Comparison of ENCODE assay signal across 14 cellular contexts in genomic region chr19:43789029-43789428, GRCh38. TPM values are rescaled to one million over a fixed set of nuclear protein-coding genes. Genes with fewer than 3 reads are reported as not detected.
DNase-seq lines count a peak whose midpoint lies in the region; FAIRE-seq and TF ChIP-seq lines count a peak whose summit lies in the region.
"Had no signal": no experiment of that assay in that cellular context is flagged by ENCODE, and none has a peak within 500 bp of the region (broad histone marks: within the 10 kb centered on the region; RNA-seq: fewer than 3 reads in every experiment).

No MANE protein-coding gene starts in this region.

- H3K4me1 ChIP-seq in GM23248 (ENCODE audit: insufficient read depth), result peaks cover 12% of the 10 kb centered on the region

- no peaks in the 10 kb centered on the region for H4K20me1 ChIP-seq in GM23248 (ENCODE audit: insufficient read depth)
- H4K20me1 ChIP-seq: BLaER1 treated with 17β-estradiol and CSF1 and Interleukin-3, amounts not matched to agents 10 nM and 100 nM had no signal

- no peaks in the 10 kb centered on the region; the same call in 1 of the 2 replicates for H3F3A ChIP-seq in GM23248 (ENCODE audit: insufficient read depth)

- H3K27me3 ChIP-seq in GM23248 (replicated peaks; ENCODE audit: insufficient read depth), result peaks cover 9% of the 10 kb centered on the region
- H3K27me3 ChIP-seq: BLaER1 treated with 17β-estradiol and CSF1 and Interleukin-3, amounts not matched to agents 10 nM and 100 nM; ovary had no signal

- H2AFZ ChIP-seq in GM23248, result no peak overlapping the region

- H3K36me3 Mint-ChIP-seq in type B pancreatic cell, result no peaks in the 10 kb centered on the region

- peak; percentile 48 for DNase-seq in ACHN
- DNase-seq in GM23248, result peak; percentile 70
- DNase-seq in RPMI7951 (ENCODE audit: low read depth), result peak; percentile 55
- DNase-seq in fibroblast of gingiva (ENCODE audit: low read depth), result peak; percentile 28
- no peak for DNase-seq in NCI-H2107 (lab: John Stamatoyannopoulos, UW)
- no peak for DNase-seq in H54 (ENCODE audit: insufficient read length, low spot score)
- DNase-seq in type B pancreatic cell (ENCODE audit: extremely low spot score, unreplicated experiment), result no peak
- DNase-seq in DMS 273 treated with DMSO at 0.1 percent for 48 hours (lab: John Stamatoyannopoulos, UW), result no peak
- DNase-seq: ovary; stimulated activated CD4-positive, alpha-beta T cell treated with anti-CD3 and anti-CD28 coated beads, Interleukin-2, amount 100 ng/mL, for 24 hours had no signal

- H3K9me3 ChIP-seq in GM23248 (ENCODE audit: low read depth), result no peaks in the 10 kb centered on the region
- H3K9me3 ChIP-seq: adrenal gland; BLaER1 treated with 17β-estradiol and CSF1 and Interleukin-3, amounts not matched to agents 10 nM and 100 nM; ovary had no signal

- H3K27ac Mint-ChIP-seq in type B pancreatic cell, result no peak overlapping the region
- H3K27ac Mint-ChIP-seq: stimulated activated naive CD8-positive, alpha-beta T cell treated with anti-CD3 and anti-CD28 coated beads, Interleukin-15, Interleukin-2, amounts not matched to agents 100 ng/mL and 50 ng/mL, for 24 hours had no signal

- in situ Hi-C loops in ACHN (cut with HindIII; ENCODE audit: low pct_ligation_motif_present, low pct_unique_long_range_greater_than_20kb, low sequenced_read_pairs), result no loop called here
- in situ Hi-C loops in GM23248 (cut with MboI), result loop anchor here (5.0 kb wide), 1 partner anchor 42 kb away; no protein-coding TSS in a partner anchor

- no peaks in the 10 kb centered on the region for H3K79me2 ChIP-seq in GM23248 (ENCODE audit: insufficient read depth)

- no peak for TF ChIP-seq CTCF in type B pancreatic cell (conservative IDR thresholded peaks at IDR 0.05)

- H3K27me3 Mint-ChIP-seq in type B pancreatic cell, result peaks cover 20% of the 10 kb centered on the region

- H3K9ac ChIP-seq in GM23248, result no peak overlapping the region
- H3K9ac ChIP-seq: BLaER1 treated with 17β-estradiol and CSF1 and Interleukin-3, amounts not matched to agents 10 nM and 100 nM had no signal

- FAIRE-seq in H54 (lab: Jason Lieb, UNC), result no peak

- H3K27ac ChIP-seq in GM23248, result no peak overlapping the region
- H3K27ac ChIP-seq: adrenal gland; BLaER1 treated with 17β-estradiol and CSF1 and Interleukin-3, amounts not matched to agents 10 nM and 100 nM; ovary had no signal

- no peaks in the 10 kb centered on the region for H3K9me2 ChIP-seq in GM23248 (ENCODE audit: insufficient read depth)

- no peaks in the 10 kb centered on the region for H3K9me3 Mint-ChIP-seq in type B pancreatic cell
- H3K9me3 Mint-ChIP-seq: stimulated activated naive CD8-positive, alpha-beta T cell treated with anti-CD3 and anti-CD28 coated beads, Interleukin-15, Interleukin-2, amounts not matched to agents 100 ng/mL and 50 ng/mL, for 24 hours had no signal

- H3K36me3 ChIP-seq in GM23248 (ENCODE audit: low read depth), result no peaks in the 10 kb centered on the region
- H3K36me3 ChIP-seq: adrenal gland; BLaER1 treated with 17β-estradiol and CSF1 and Interleukin-3, amounts not matched to agents 10 nM and 100 nM; ovary had no signal

- no peak overlapping the region for H3K4me3 Mint-ChIP-seq in type B pancreatic cell
- H3K4me3 Mint-ChIP-seq: stimulated activated naive CD8-positive, alpha-beta T cell treated with anti-CD3 and anti-CD28 coated beads, Interleukin-15, Interleukin-2, amounts not matched to agents 100 ng/mL and 50 ng/mL, for 24 hours had no signal

- H3K4me3 ChIP-seq in GM23248, result no peak overlapping the region
- H3K4me3 ChIP-seq: adrenal gland; BLaER1 treated with 17β-estradiol and CSF1 and Interleukin-3, amounts not matched to agents 10 nM and 100 nM; ovary had no signal

- no peak overlapping the region for H3K4me2 ChIP-seq in GM23248 (ENCODE audit: unreplicated experiment)

- 0 to 5% methylated on average over 3 of the region's 3 CpGs for WGBS in GM23248 (ENCODE audit: low coverage in 1 of 2, low lambda C conversion rate in 2 of 2, missing lambda C conversion rate in 2 of 2), 2 experiments

- H3K4me1 Mint-ChIP-seq in type B pancreatic cell (ENCODE audit: unreplicated experiment), result peaks cover 8% of the 10 kb centered on the region

- no peak for TF ChIP-seq POLR2A in H54 (IDR thresholded peaks at IDR 0.05; ENCODE audit: low read depth, low read length)

RNA-seq across cellular contexts. Expression of gene KCNN4, which starts 8.3 kb away (rescaled TPM):
- 8.7 and 13.7 TPM in 2 replicates for total RNA-seq in GM23248 (2014; rRNA removed; shearing (Covaris generic))
- polyA plus RNA-seq in GM23248 (2016; fragmentation: Nextera tagmentation; extraction: Ambion mirVana), result 9.4 and 11.9 TPM in 2 replicates
- 71.6 and 126 TPM in 2 replicates for total RNA-seq in RPMI7951 (2014; rRNA removed; shearing (Covaris generic))
- total RNA-seq in type B pancreatic cell (ENCODE audit: low replicate concordance), result 1.6 and 7.7 TPM in 2 replicates

RNA-seq across cellular contexts. Expression of gene LYPD5, which starts 13.2 kb away (rescaled TPM):
- total RNA-seq in GM23248 (2014; rRNA removed; shearing (Covaris generic)), result 0.32 and 0.76 TPM in 2 replicates
- polyA plus RNA-seq in GM23248 (2016; fragmentation: Nextera tagmentation; extraction: Ambion mirVana), result 1.1 and 1.4 TPM in 2 replicates
- total RNA-seq in RPMI7951 (2014; rRNA removed; shearing (Covaris generic)), result 0.24 and 0.59 TPM in 2 replicates
- 0.85 and 3.9 TPM in 2 replicates for total RNA-seq in type B pancreatic cell (ENCODE audit: low replicate concordance)
- total RNA-seq: left lobe of liver had no signal

RNA-seq across cellular contexts. Expression of gene SMG9, which starts 34.3 kb away (rescaled TPM):
- 11.5 and 13.0 TPM in 2 replicates for total RNA-seq in GM23248 (2014; rRNA removed; shearing (Covaris generic))
- polyA plus RNA-seq in GM23248 (2016; fragmentation: Nextera tagmentation; extraction: Ambion mirVana), result 23.2 and 25.7 TPM in 2 replicates
- 17.0 and 39.3 TPM in 2 replicates for total RNA-seq in RPMI7951 (2014; rRNA removed; shearing (Covaris generic))
- total RNA-seq in type B pancreatic cell (ENCODE audit: low replicate concordance), result 44.5 and 64.9 TPM in 2 replicates

RNA-seq across cellular contexts. Expression of gene ZNF283, which starts 38.1 kb away (rescaled TPM):
- 12.1 and 14.2 TPM in 2 replicates for total RNA-seq in GM23248 (2014; rRNA removed; shearing (Covaris generic))
- polyA plus RNA-seq in GM23248 (2016; fragmentation: Nextera tagmentation; extraction: Ambion mirVana), result 4.6 and 5.4 TPM in 2 replicates
- 8.6 and 9.4 TPM in 2 replicates for total RNA-seq in RPMI7951 (2014; rRNA removed; shearing (Covaris generic))
- 13.1 and 18.2 TPM in 2 replicates for total RNA-seq in type B pancreatic cell (ENCODE audit: low replicate concordance)

Comparison
In these comparisons a context has a peak if more than half of its experiments do, and no peak if none do; other contexts are left out.
1. DNase-seq: peak in ACHN (single experiment), GM23248 (single experiment), RPMI7951 (single experiment) and fibroblast of gingiva (single experiment); none in NCI-H2107 (single experiment), H54 (single experiment), type B pancreatic cell (single experiment) and DMS 273 treated with DMSO at 0.1 percent for 48 hours (single experiment).